22 cellular contexts compared by ENCODE assay signal in genomic region chr15:65383991-65384390, GRCh38. TPM values are rescaled to one million over a fixed set of nuclear protein-coding genes. Genes with fewer than 3 reads are reported as not detected.
DNase-seq lines count a peak whose midpoint lies in the region; ATAC-seq and TF ChIP-seq lines count a peak whose summit lies in the region.
"Had no signal": no experiment of that assay in that cellular context is flagged by ENCODE, and none has a peak within 500 bp of the region (broad histone marks: within the 10 kb centered on the region; RNA-seq: fewer than 3 reads in every experiment).

No MANE protein-coding gene starts in this region.

- H3K56ac ChIP-seq in mesendoderm (ENCODE audit: low read length) = peak overlapping the region; percentile 56

- no peaks in the 10 kb centered on the region for H3K9me3 Mint-ChIP-seq in activated CD4-positive, alpha-beta T cell treated with anti-CD3 and anti-CD28 coated beads, Interleukin-2, amount 10 ng/mL, durations not matched to agents 24 days and 14 days
- H3K9me3 Mint-ChIP-seq in activated T-helper 1 cell treated with anti-CD3 and anti-CD28 coated beads, Interleukin-12 subunit alpha, Interleukin-12 subunit beta, Interleukin-2, Interleukin-4 antibody, amounts not matched to agents 30 ng/mL and 10 ng/mL and 1 ng/mL, durations not matched to agents 14 hours and 24 hours and 36 hours = no peaks in the 10 kb centered on the region

- H2AK5ac ChIP-seq in mesendoderm (ENCODE audit: low read length) = peak overlapping the region; percentile 37

- no peak overlapping the region for H3K27ac ChIP-seq in BLaER1 treated with 17β-estradiol and CSF1 and Interleukin-3, amounts not matched to agents 10 nM and 100 nM
- H3K27ac ChIP-seq in mesendoderm (ENCODE audit: low read depth, low read length) (no peak overlapping the region), psoas muscle (no peak overlapping the region)
- H3K27ac ChIP-seq: brain microvascular endothelial cell, colonic mucosa, neutrophil, PC-9 had no signal

- no peak overlapping the region for H3K4ac ChIP-seq in mesendoderm (ENCODE audit: low read depth, low read length)

- no peak overlapping the region for H3K23ac ChIP-seq in mesendoderm (ENCODE audit: low read length)

- H3K4me2 ChIP-seq in BLaER1 treated with 17β-estradiol and CSF1 and Interleukin-3, amounts not matched to agents 10 nM and 100 nM = peak overlapping the region in 7 of 11 experiments; percentile 95 to 100 (median 98); a peak in 9 of 22 replicates
- no peak overlapping the region for H3K4me2 ChIP-seq in mesendoderm (ENCODE audit: low read length)

- intact Hi-C loops in activated CD4-positive, alpha-beta T cell treated with anti-CD3 and anti-CD28 coated beads, Interleukin-2, amount 10 ng/mL, durations not matched to agents 24 days and 14 days (cut with micrococcal nuclease) = no loop called here
- intact Hi-C loops in activated T-helper 1 cell treated with anti-CD3 and anti-CD28 coated beads, Interleukin-12 subunit alpha, Interleukin-12 subunit beta, Interleukin-2, Interleukin-4 antibody, amounts not matched to agents 30 ng/mL and 10 ng/mL and 1 ng/mL, durations not matched to agents 14 hours and 24 hours and 36 hours (cut with micrococcal nuclease) = loop anchor here (2.0 kb wide), 1 partner anchor 17 kb away; no protein-coding TSS in a partner anchor
- intact Hi-C loops in psoas muscle (cut with DNase I) = loop anchor here in 1 of 2 donors (10.0 kb wide), 1 partner anchor 189 kb away; no protein-coding TSS in a partner anchor

- peaks cover 7 to 15% (median 13%) of the 10 kb centered on the region in 10 experiments; a peak in 18 of 20 replicates for H3K4me1 ChIP-seq in BLaER1 treated with 17β-estradiol and CSF1 and Interleukin-3, amounts not matched to agents 10 nM and 100 nM
- H3K4me1 ChIP-seq in mesendoderm (ENCODE audit: control insufficient read depth, low read depth, low read length) = peaks cover 3% of the 10 kb centered on the region
- peaks cover 4% of the 10 kb centered on the region for H3K4me1 ChIP-seq in psoas muscle

- no peak overlapping the region for H2BK5ac ChIP-seq in mesendoderm (ENCODE audit: low read length)

- peaks cover 39% of the 10 kb centered on the region for H3K27me3 Mint-ChIP-seq in activated CD4-positive, alpha-beta T cell treated with anti-CD3 and anti-CD28 coated beads, Interleukin-2, amount 10 ng/mL, durations not matched to agents 24 days and 14 days
- H3K27me3 Mint-ChIP-seq in activated T-helper 1 cell treated with anti-CD3 and anti-CD28 coated beads, Interleukin-12 subunit alpha, Interleukin-12 subunit beta, Interleukin-2, Interleukin-4 antibody, amounts not matched to agents 30 ng/mL and 10 ng/mL and 1 ng/mL, durations not matched to agents 14 hours and 24 hours and 36 hours (ENCODE audit: insufficient read depth) = peaks cover 34% of the 10 kb centered on the region

- no peak overlapping the region for H3K27ac Mint-ChIP-seq in activated CD4-positive, alpha-beta T cell treated with anti-CD3 and anti-CD28 coated beads, Interleukin-2, amount 10 ng/mL, durations not matched to agents 24 days and 14 days
- no peak overlapping the region for H3K27ac Mint-ChIP-seq in activated T-helper 1 cell treated with anti-CD3 and anti-CD28 coated beads, Interleukin-12 subunit alpha, Interleukin-12 subunit beta, Interleukin-2, Interleukin-4 antibody, amounts not matched to agents 30 ng/mL and 10 ng/mL and 1 ng/mL, durations not matched to agents 14 hours and 24 hours and 36 hours

- peaks cover 20 to 45% (median 33%) of the 10 kb centered on the region in 11 experiments for H3K27me3 ChIP-seq in BLaER1 treated with 17β-estradiol and CSF1 and Interleukin-3, amounts not matched to agents 10 nM and 100 nM
- H3K27me3 ChIP-seq in mesendoderm (ENCODE audit: insufficient read depth, low read length, poor library complexity) = no peaks in the 10 kb centered on the region
- H3K27me3 ChIP-seq in psoas muscle (ENCODE audit: insufficient read depth in 3 of 3, low read length in 2 of 3) = no peaks in the 10 kb centered on the region

- no peak overlapping the region for H3K9ac ChIP-seq in BLaER1 treated with 17β-estradiol and CSF1 and Interleukin-3, amounts not matched to agents 10 nM and 100 nM
- H3K9ac ChIP-seq in mesendoderm (ENCODE audit: low read length) = no peak overlapping the region

- no peak overlapping the region for H2BK15ac ChIP-seq in mesendoderm (replicated peaks; ENCODE audit: low read depth)

- no peaks in the 10 kb centered on the region for H3K79me1 ChIP-seq in mesendoderm (ENCODE audit: low read length)

- H3K4me3 ChIP-seq in BLaER1 treated with 17β-estradiol and CSF1 and Interleukin-3, amounts not matched to agents 10 nM and 100 nM = no peak overlapping the region
- no peak overlapping the region for H3K4me3 ChIP-seq in mesendoderm (ENCODE audit: low read length)
- no peak overlapping the region for H3K4me3 ChIP-seq in psoas muscle
- H3K4me3 ChIP-seq: colonic mucosa had no signal

- peak overlapping the region; percentile 96 for H3K4me3 Mint-ChIP-seq in activated CD4-positive, alpha-beta T cell treated with anti-CD3 and anti-CD28 coated beads, Interleukin-2, amount 10 ng/mL, durations not matched to agents 24 days and 14 days
- H3K4me3 Mint-ChIP-seq in activated T-helper 1 cell treated with anti-CD3 and anti-CD28 coated beads, Interleukin-12 subunit alpha, Interleukin-12 subunit beta, Interleukin-2, Interleukin-4 antibody, amounts not matched to agents 30 ng/mL and 10 ng/mL and 1 ng/mL, durations not matched to agents 14 hours and 24 hours and 36 hours = peak overlapping the region; percentile 40

- peaks cover 13% of the 10 kb centered on the region for H3K4me1 Mint-ChIP-seq in activated CD4-positive, alpha-beta T cell treated with anti-CD3 and anti-CD28 coated beads, Interleukin-2, amount 10 ng/mL, durations not matched to agents 24 days and 14 days
- peaks cover 11% of the 10 kb centered on the region for H3K4me1 Mint-ChIP-seq in activated T-helper 1 cell treated with anti-CD3 and anti-CD28 coated beads, Interleukin-12 subunit alpha, Interleukin-12 subunit beta, Interleukin-2, Interleukin-4 antibody, amounts not matched to agents 30 ng/mL and 10 ng/mL and 1 ng/mL, durations not matched to agents 14 hours and 24 hours and 36 hours (ENCODE audit: low read depth)

- no peaks in the 10 kb centered on the region for H3K36me3 Mint-ChIP-seq in activated CD4-positive, alpha-beta T cell treated with anti-CD3 and anti-CD28 coated beads, Interleukin-2, amount 10 ng/mL, durations not matched to agents 24 days and 14 days (ENCODE audit: low read depth)
- no peaks in the 10 kb centered on the region for H3K36me3 Mint-ChIP-seq in activated T-helper 1 cell treated with anti-CD3 and anti-CD28 coated beads, Interleukin-12 subunit alpha, Interleukin-12 subunit beta, Interleukin-2, Interleukin-4 antibody, amounts not matched to agents 30 ng/mL and 10 ng/mL and 1 ng/mL, durations not matched to agents 14 hours and 24 hours and 36 hours (ENCODE audit: low read depth)

- H4K20me1 ChIP-seq in BLaER1 treated with 17β-estradiol and CSF1 and Interleukin-3, amounts not matched to agents 10 nM and 100 nM = peaks cover 0 to 10% (median 0%) of the 10 kb centered on the region in 11 experiments; a peak in 3 of 22 replicates

- DNase-seq in activated CD4-positive, alpha-beta T cell treated with anti-CD3 and anti-CD28 coated beads, Interleukin-2, amount 10 ng/mL, durations not matched to agents 24 days and 14 days = no peak
- DNase-seq in activated CD4-positive, alpha-beta T cell treated with anti-CD3 and anti-CD28 coated beads, Interleukin-2, amount 50 U/mL, for 1 hour = no peak
- no peak for DNase-seq in activated T-helper 1 cell treated with anti-CD3 and anti-CD28 coated beads, Interleukin-12 subunit alpha, Interleukin-12 subunit beta, Interleukin-2, Interleukin-4 antibody, amounts not matched to agents 30 ng/mL and 10 ng/mL and 1 ng/mL, durations not matched to agents 14 hours and 24 hours and 36 hours (ENCODE audit: low spot score)
- DNase-seq in mesendoderm = no peak
- no peak for DNase-seq in NCI-H82 (lab: John Stamatoyannopoulos, UW)
- DNase-seq in psoas muscle = no peak
- DNase-seq: activated CD4-positive, CD25-positive, alpha-beta regulatory T cell treated with anti-CD3 and anti-CD28 coated beads, Interleukin-2, amount 50 U/mL, for 72 hours; activated effector memory CD4-positive, alpha-beta T cell treated with anti-CD3 and anti-CD28 coated beads, Interleukin-2, amount 50 U/mL, for 16 hours; brain microvascular endothelial cell; Caco-2; colonic mucosa; NCI-H2171; NCI-H510A treated with DMSO at 0.1 percent for 48 hours; NK-92 treated with Interleukin-12 subunit alpha and Interleukin-12 subunit beta, amount 100 ng/mL, for 24 hours; PC-9; Right ventricle myocardium superior; stimulated activated CD8-positive, alpha-beta memory T cell treated with anti-CD3 and anti-CD28 coated beads, Interleukin-4, amount 100 ng/mL, for 48 hours had no signal

- no peak for ATAC-seq in GM18517 (IDR thresholded peaks at IDR 0.05; ENCODE audit: unreplicated experiment)
- ATAC-seq in psoas muscle = no peak

- no peaks in the 10 kb centered on the region for H3K79me2 ChIP-seq in mesendoderm (ENCODE audit: control insufficient read depth, insufficient read depth, low read length)

- no peak overlapping the region for H2BK120ac ChIP-seq in mesendoderm (ENCODE audit: low read depth, low read length)

- H3K36me3 ChIP-seq in BLaER1 treated with 17β-estradiol and CSF1 and Interleukin-3, amounts not matched to agents 10 nM and 100 nM = no peaks in the 10 kb centered on the region
- H3K36me3 ChIP-seq in mesendoderm (ENCODE audit: control insufficient read depth, insufficient read depth, low read length) = no peaks in the 10 kb centered on the region
- H3K36me3 ChIP-seq in psoas muscle (ENCODE audit: insufficient read depth in 1 of 2, low read depth in 1 of 2) = peaks cover 0 to 64% of the 10 kb centered on the region in 2 donors
- H3K36me3 ChIP-seq: brain microvascular endothelial cell, colonic mucosa, neutrophil had no signal

- no peak overlapping the region for H4K5ac ChIP-seq in mesendoderm (ENCODE audit: low read length)

- no peaks in the 10 kb centered on the region for H3K9me3 ChIP-seq in BLaER1 treated with 17β-estradiol and CSF1 and Interleukin-3, amounts not matched to agents 10 nM and 100 nM (replicated peaks in 1 of 11)
- H3K9me3 ChIP-seq in psoas muscle = no peaks in the 10 kb centered on the region
- H3K9me3 ChIP-seq: Caco-2, colonic mucosa, neutrophil had no signal

- no peak overlapping the region for H3K18ac ChIP-seq in mesendoderm (ENCODE audit: low read length)

- TF ChIP-seq CTCF in psoas muscle (IDR thresholded peaks at IDR 0.05) = no peak

- WGBS in mesendoderm (ENCODE audit: extremely low coverage, insufficient coverage, low lambda C conversion rate) = no CpG with 5 or more reads among the region's 6 CpGs
- 94 to 95% (median 94%) methylated on average over 6 of the region's 6 CpGs for WGBS in psoas muscle, 3 donors

- H4K8ac ChIP-seq in mesendoderm (ENCODE audit: low read depth, low read length) = no peak overlapping the region

RNA-seq across cellular contexts. Expression of gene IGDCC3, which starts 6.2 kb away (rescaled TPM):
- not detected in 2 replicates for total RNA-seq in activated CD4-positive, alpha-beta T cell treated with anti-CD3 and anti-CD28 coated beads, Interleukin-2, amount 10 ng/mL, durations not matched to agents 24 days and 14 days
- total RNA-seq in activated T-helper 1 cell treated with anti-CD3 and anti-CD28 coated beads, Interleukin-12 subunit alpha, Interleukin-12 subunit beta, Interleukin-2, Interleukin-4 antibody, amounts not matched to agents 30 ng/mL and 10 ng/mL and 1 ng/mL, durations not matched to agents 14 hours and 24 hours and 36 hours = not detected in 2 replicates
- polyA plus RNA-seq in mesendoderm (2013, experiment 1 of 2) = 44.0 TPM
- 43.7 TPM for polyA plus RNA-seq in mesendoderm (2013, experiment 2 of 2)
- not detected for total RNA-seq in psoas muscle
- not detected for polyA plus RNA-seq in psoas muscle
- polyA plus RNA-seq: keratinocyte, liver had no signal

RNA-seq across cellular contexts. Expression of gene IGDCC4, which starts 38.8 kb away (rescaled TPM):
- total RNA-seq in activated CD4-positive, alpha-beta T cell treated with anti-CD3 and anti-CD28 coated beads, Interleukin-2, amount 10 ng/mL, durations not matched to agents 24 days and 14 days = 0.19 and 0.26 TPM in 2 replicates
- total RNA-seq in activated T-helper 1 cell treated with anti-CD3 and anti-CD28 coated beads, Interleukin-12 subunit alpha, Interleukin-12 subunit beta, Interleukin-2, Interleukin-4 antibody, amounts not matched to agents 30 ng/mL and 10 ng/mL and 1 ng/mL, durations not matched to agents 14 hours and 24 hours and 36 hours = 0.37 and 0.52 TPM in 2 replicates
- 1.7 TPM for polyA plus RNA-seq in mesendoderm (2013, experiment 1 of 2)
- polyA plus RNA-seq in mesendoderm (2013, experiment 2 of 2) = 1.8 TPM
- total RNA-seq in psoas muscle = 10 to 100 TPM in 2 of 4 donors, 1 to 10 TPM in 2; 4.8 to 34.1 (median 10.4) TPM
- 1 to 10 TPM; 2.7 to 4.6 (median 3.8) TPM for polyA plus RNA-seq in psoas muscle
- polyA plus RNA-seq: liver had no signal
